8 cellular contexts compared by ENCODE assay signal in genomic region chr17:36949461-36949927, GRCh38. TPM values are rescaled to one million over a fixed set of nuclear protein-coding genes. Genes with fewer than 3 reads are reported as not detected.
DNase-seq lines count a peak whose midpoint lies in the region; ATAC-seq, FAIRE-seq and TF ChIP-seq lines count a peak whose summit lies in the region.

No MANE protein-coding gene starts in this region.

- peak overlapping the region; percentile 91 for H3K9ac ChIP-seq in KMS-11

- no peak for FAIRE-seq in HTR-8/SVneo (lab: Jason Lieb, UNC)

- no peak for TF ChIP-seq EP300 in upper lobe of left lung (IDR thresholded peaks at IDR 0.05)

- H3K9me3 ChIP-seq in DOHH2 (ENCODE audit: control insufficient read depth, insufficient read depth, low read length), result no peaks in the 10 kb centered on the region
- H3K9me3 ChIP-seq in upper lobe of left lung, result no peaks in the 10 kb centered on the region

- no peak for ATAC-seq in upper lobe of left lung (ENCODE audit: low FRiP score in 2 of 2)

- H4K20me1 ChIP-seq in DOHH2 (ENCODE audit: control insufficient read depth, insufficient read depth, low read depth, low read length) (peaks cover 8% of the 10 kb centered on the region; the same call in 1 of the 2 replicates), KMS-11 (ENCODE audit: insufficient read depth) (no peaks in the 10 kb centered on the region; the same call in 1 of the 2 replicates)

- H2AFZ ChIP-seq in KMS-11 (ENCODE audit: low read depth), result peak overlapping the region; percentile 94

- H3F3A ChIP-seq in DOHH2 (ENCODE audit: control insufficient read depth, insufficient read depth), result 0 out of 2 replicates have a peak, but pooled peaks cover 2% of the 10 kb centered on the region

- H3K4me3 ChIP-seq in DOHH2 (ENCODE audit: low read length) (peak overlapping the region; percentile 91), KMS-11 (IDR thresholded peaks at IDR 0.05; ENCODE audit: insufficient read depth, low read depth, low read length) (no peak overlapping the region), cardiac fibroblast (replicated peaks in 1 of 2; ENCODE audit: low read depth in 2 of 2, low read length in 2 of 2) (peak overlapping the region; percentile 88 to 90), upper lobe of left lung (peak overlapping the region; percentile 62 to 99 (median 95))

- no peaks in the 10 kb centered on the region for H3K9me2 ChIP-seq in DOHH2 (replicated peaks; ENCODE audit: control insufficient read depth, low read length)

- H3K79me2 ChIP-seq in DOHH2 (ENCODE audit: control insufficient read depth, low read length), result peaks cover 55% of the 10 kb centered on the region
- H3K79me2 ChIP-seq in KMS-11 (ENCODE audit: insufficient read depth, low read depth), result peaks cover 34% of the 10 kb centered on the region

- 12 to 13% methylated on average over 9 of the region's 9 CpGs for WGBS in upper lobe of left lung, 2 donors

- H3K27ac ChIP-seq in DOHH2 (ENCODE audit: low read depth, low read length) (peak overlapping the region; percentile 63), KMS-11 (peak overlapping the region; percentile 65), upper lobe of left lung (peak overlapping the region; percentile 85 to 97 (median 93))

- TF ChIP-seq CTCF in DOHH2 (IDR thresholded peaks at IDR 0.05; ENCODE audit: low read depth, low read length, poor library complexity, severe bottlenecking), result no peak
- TF ChIP-seq CTCF in KMS-11 (conservative IDR thresholded peaks at IDR 0.05; ENCODE audit: low read depth, low read length), result no peak
- TF ChIP-seq CTCF in cardiac fibroblast (IDR thresholded peaks at IDR 0.05; ENCODE audit: low read depth, low read length), result no peak
- no peak for TF ChIP-seq CTCF in upper lobe of left lung (IDR thresholded peaks at IDR 0.05)

- H3K36me3 ChIP-seq in DOHH2 (ENCODE audit: control insufficient read depth, low read length) (peaks cover 57% of the 10 kb centered on the region), KMS-11 (ENCODE audit: insufficient read depth) (peaks cover 7% of the 10 kb centered on the region; the same call in 1 of the 2 replicates), upper lobe of left lung (peaks cover 9 to 40% (median 13%) of the 10 kb centered on the region in 4 donors)

- H3K27me3 ChIP-seq in DOHH2 (ENCODE audit: control insufficient read depth, low read length), result peaks cover 34% of the 10 kb centered on the region
- peaks cover 5% of the 10 kb centered on the region; the same call in 1 of the 2 replicates for H3K27me3 ChIP-seq in KMS-11 (ENCODE audit: insufficient read depth, low read depth)
- H3K27me3 ChIP-seq in upper lobe of left lung, result peaks cover 0 to 28% (median 14%) of the 10 kb centered on the region in 4 donors

- H3K4me1 ChIP-seq in DOHH2 (ENCODE audit: control insufficient read depth, low read length) (peaks cover 33% of the 10 kb centered on the region), KMS-11 (ENCODE audit: low read depth, poor library complexity, severe bottlenecking) (peaks cover 30% of the 10 kb centered on the region), upper lobe of left lung (peaks cover 20 to 27% (median 22%) of the 10 kb centered on the region in 4 donors)

- DNase-seq in cardiac fibroblast (ENCODE audit: low read depth in 2 of 2) (peak in 1 of 2 donors; percentile 62), medulla oblongata (ENCODE audit: extremely low spot score) (peak; percentile 57), upper lobe of left lung (no peak), GOT3 (lab: John Stamatoyannopoulos, UW) (no peak), erythroblast (lab: John Stamatoyannopoulos, UW) (no peak), HTR-8/SVneo (ENCODE audit: insufficient read length, low spot score) (no peak)

- H3K4me2 ChIP-seq in DOHH2 (ENCODE audit: low read length) (peak overlapping the region; percentile 98), KMS-11 (peak overlapping the region; percentile 61)

- TF ChIP-seq POLR2A in upper lobe of left lung (IDR thresholded peaks at IDR 0.05) (no peak), erythroblast (IDR thresholded peaks at IDR 0.05; ENCODE audit: low read length) (no peak)

RNA-seq across cellular contexts. Expression of gene AATF, which starts 0.7 kb away (rescaled TPM):
- 10 to 100 TPM; 30.7 to 45.4 (median 37.3) TPM for total RNA-seq in upper lobe of left lung

RNA-seq across cellular contexts. Expression of gene LHX1, which starts 12.2 kb away (rescaled TPM):
- total RNA-seq in upper lobe of left lung, result not detected
